In the genomic region with DNA sequence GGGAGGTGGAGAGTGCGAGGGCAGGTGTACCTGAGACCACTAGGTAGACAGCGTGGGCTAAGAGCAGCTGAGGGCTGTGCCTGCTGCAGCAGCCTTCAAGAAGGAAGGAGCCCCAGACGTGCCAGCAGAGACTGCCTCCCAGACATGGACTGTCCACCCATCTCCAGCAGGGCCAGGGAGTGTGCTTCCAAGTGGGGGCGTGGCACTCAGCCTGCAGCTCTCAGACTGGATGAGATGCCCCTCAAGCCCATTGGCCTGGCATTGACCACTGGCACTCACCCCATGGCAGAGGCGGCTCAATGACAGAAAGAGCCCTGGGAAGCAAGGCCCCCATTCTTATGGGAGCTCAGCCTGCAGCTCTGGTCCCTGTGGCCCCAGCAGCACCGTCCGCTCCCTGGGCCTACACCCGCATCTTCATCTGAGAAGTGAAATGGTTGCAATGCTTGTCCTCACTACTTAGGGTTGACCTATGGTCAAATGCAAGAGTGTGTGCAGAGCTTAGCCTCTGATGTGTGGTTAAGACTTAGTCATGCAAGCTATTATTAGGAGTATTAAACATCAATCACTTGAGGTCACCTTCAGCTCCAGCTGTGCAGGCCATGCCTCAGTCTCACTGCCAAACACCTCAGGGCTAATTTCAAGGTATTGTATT, we compare ENCODE assay signal across 16 cellular contexts.
DNase-seq lines count a peak whose midpoint lies in the region; ATAC-seq and TF ChIP-seq lines count a peak whose summit lies in the region.
"Had no signal": no experiment of that assay in that cellular context is flagged by ENCODE, and none has a peak within 500 bp of the region (broad histone marks: within the 10 kb centered on the region; RNA-seq: fewer than 3 reads in every experiment).

No MANE protein-coding gene starts in this region.

- H3K79me2 ChIP-seq in MM.1S (ENCODE audit: low read length) = no peaks in the 10 kb centered on the region

- TF ChIP-seq CTCF in MM.1S (IDR thresholded peaks at IDR 0.05; ENCODE audit: low read length) (no peak), WERI-Rb-1 (IDR thresholded peaks at IDR 0.05; ENCODE audit: low read depth, low read length) (no peak)

- H3K9me2 ChIP-seq in MM.1S (replicated peaks; ENCODE audit: insufficient read depth, low read length) = no peaks in the 10 kb centered on the region

- H3K4me3 ChIP-seq in MM.1S (ENCODE audit: low read length) (no peak overlapping the region), WERI-Rb-1 (ENCODE audit: low read depth, low read length) (no peak overlapping the region)
- H3K4me3 ChIP-seq: BLaER1 treated with 17β-estradiol and CSF1 and Interleukin-3, amounts not matched to agents 10 nM and 100 nM; mucosa of descending colon had no signal

- no peak overlapping the region for H2AFZ ChIP-seq in MM.1S (ENCODE audit: low read length)

- H3F3A ChIP-seq in MM.1S (ENCODE audit: insufficient read depth, low read length) = no peaks in the 10 kb centered on the region

- no peak for ATAC-seq in sciatic nerve
- no peak for ATAC-seq in HG03432 (IDR thresholded peaks at IDR 0.05; ENCODE audit: unreplicated experiment)
- ATAC-seq: foreskin keratinocyte, mucosa of descending colon had no signal

- no peaks in the 10 kb centered on the region for H3K36me3 ChIP-seq in MM.1S (replicated peaks; ENCODE audit: insufficient read depth, low read length)
- no peaks in the 10 kb centered on the region for H3K36me3 ChIP-seq in WERI-Rb-1
- H3K36me3 ChIP-seq: BLaER1 treated with 17β-estradiol and CSF1 and Interleukin-3, amounts not matched to agents 10 nM and 100 nM had no signal

- no peak overlapping the region for H3K27ac ChIP-seq in MM.1S (ENCODE audit: low read length)
- H3K27ac ChIP-seq in WERI-Rb-1 = no peak overlapping the region
- H3K27ac ChIP-seq: BLaER1 treated with 17β-estradiol and CSF1 and Interleukin-3, amounts not matched to agents 10 nM and 100 nM; foreskin keratinocyte had no signal

- H3K4me1 ChIP-seq in MM.1S (ENCODE audit: low read length) = 0 out of 2 replicates have a peak, but pooled peaks cover 6% of the 10 kb centered on the region
- H3K4me1 ChIP-seq: foreskin keratinocyte had no signal

- no peaks in the 10 kb centered on the region for H4K20me1 ChIP-seq in MM.1S (ENCODE audit: insufficient read depth, low read length)
- H4K20me1 ChIP-seq: BLaER1 treated with 17β-estradiol and CSF1 and Interleukin-3, amounts not matched to agents 10 nM and 100 nM had no signal

- H3K9ac ChIP-seq in MM.1S (ENCODE audit: low read length) = no peak overlapping the region
- H3K9ac ChIP-seq: BLaER1 treated with 17β-estradiol and CSF1 and Interleukin-3, amounts not matched to agents 10 nM and 100 nM had no signal

- in situ Hi-C loops in G401 (cut with HindIII; ENCODE audit: low sequenced_read_pairs) = no loop called here

- DNase-seq in MM.1S = peak; percentile 55
- peak; percentile 49 for DNase-seq in activated CD8-positive, alpha-beta memory T cell treated with anti-CD3 and anti-CD28 coated beads for 24 hours
- DNase-seq in islet precursor cell = peak; percentile 42
- peak; percentile 45 for DNase-seq in sciatic nerve (ENCODE audit: low spot score)
- DNase-seq in NCI-H524 treated with DMSO at 0.1 percent for 48 hours (lab: John Stamatoyannopoulos, UW) = no peak
- no peak for DNase-seq in WERI-Rb-1
- DNase-seq in G401 (ENCODE audit: low spot score) = no peak
- DNase-seq: activated CD4-positive, alpha-beta T cell treated with anti-CD3 and anti-CD28 coated beads, Interleukin-2, amount 10 ng/mL, durations not matched to agents 7 days and 5 days; effector memory CD4-positive, alpha-beta T cell; foreskin keratinocyte; NCI-H187 treated with DMSO at 0.1 percent for 48 hours; NCI-H69; trophoblast cell had no signal

- H3K4me2 ChIP-seq in MM.1S (ENCODE audit: low read depth, low read length) = no peak overlapping the region

- H3K27me3 ChIP-seq in MM.1S (replicated peaks; ENCODE audit: insufficient read depth, low read length) (no peaks in the 10 kb centered on the region), WERI-Rb-1 (ENCODE audit: insufficient read depth, low read depth, severe bottlenecking) (no peaks in the 10 kb centered on the region)
- H3K27me3 ChIP-seq: BLaER1 treated with 17β-estradiol and CSF1 and Interleukin-3, amounts not matched to agents 10 nM and 100 nM; foreskin keratinocyte had no signal

- no peaks in the 10 kb centered on the region for H3K9me3 ChIP-seq in MM.1S (replicated peaks; ENCODE audit: insufficient read depth, low read length)
- no peaks in the 10 kb centered on the region for H3K9me3 ChIP-seq in WERI-Rb-1 (ENCODE audit: severe bottlenecking)
- H3K9me3 ChIP-seq: mucosa of descending colon had no signal

- intact Hi-C loops in sciatic nerve (cut with DNase I) = no loop called here

Comparison
In these comparisons a context has a peak if more than half of its experiments do, and no peak if none do; other contexts are left out.
1. DNase-seq: peak in MM.1S (single experiment), activated CD8-positive, alpha-beta memory T cell treated with anti-CD3 and anti-CD28 coated beads for 24 hours (single experiment), islet precursor cell (single experiment) and sciatic nerve (single experiment); none in NCI-H524 treated with DMSO at 0.1 percent for 48 hours (single experiment), WERI-Rb-1 (single experiment) and G401 (single experiment).